In the genomic region with DNA sequence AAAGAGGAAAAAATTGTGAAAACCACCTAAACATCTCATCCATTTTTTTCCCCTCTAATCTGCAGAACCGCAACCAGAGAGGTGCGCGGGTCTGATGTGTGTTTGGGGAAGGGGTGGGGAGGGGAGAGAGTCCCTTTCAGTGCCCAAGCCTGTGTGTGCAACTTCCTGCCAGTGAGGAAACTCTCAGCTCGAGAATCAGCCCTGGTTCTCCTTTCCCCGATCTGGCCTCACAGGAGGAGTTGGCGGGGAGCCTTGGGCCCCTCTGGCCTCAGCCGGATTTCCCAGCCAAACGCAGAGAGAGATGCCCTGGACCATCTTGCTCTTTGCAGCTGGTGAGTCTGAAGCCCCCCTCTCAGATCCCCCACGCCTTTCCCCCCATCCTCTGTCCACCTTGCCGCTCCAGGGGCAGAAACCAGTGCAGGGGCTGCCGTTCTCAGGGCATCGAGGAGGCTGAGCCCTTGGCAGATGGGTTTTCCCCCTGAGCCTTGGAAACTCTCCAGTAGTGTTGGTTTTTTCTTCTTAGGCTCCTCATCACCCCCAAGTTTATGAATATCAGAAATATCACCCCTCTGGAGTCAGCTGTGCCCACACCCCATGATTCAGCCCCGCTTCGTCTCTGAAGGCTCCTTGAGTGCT, we compare ENCODE assay signal across 11 cellular contexts. TPM values are rescaled to one million over a fixed set of nuclear protein-coding genes. Genes with fewer than 3 reads are reported as not detected.
A peak's percentile ranks its signal among the peaks of the same experiment; 100 is the strongest.
DNase-seq lines count a peak whose midpoint lies in the region; ATAC-seq and TF ChIP-seq lines count a peak whose summit lies in the region.
"Had no signal": no experiment of that assay in that cellular context is flagged by ENCODE, and none has a peak within 500 bp of the region (broad histone marks: within the 10 kb centered on the region; RNA-seq: fewer than 3 reads in every experiment).

A gene with protein sequence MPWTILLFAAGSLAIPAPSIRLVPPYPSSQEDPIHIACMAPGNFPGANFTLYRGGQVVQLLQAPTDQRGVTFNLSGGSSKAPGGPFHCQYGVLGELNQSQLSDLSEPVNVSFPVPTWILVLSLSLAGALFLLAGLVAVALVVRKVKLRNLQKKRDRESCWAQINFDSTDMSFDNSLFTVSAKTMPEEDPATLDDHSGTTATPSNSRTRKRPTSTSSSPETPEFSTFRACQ (plus strand): TSS at position 208 of the 636 bp plus-strand sequence. CDS start 94 bp downstream, at position 302.

- H3K27me3 ChIP-seq in NT2/D1 (ENCODE audit: insufficient read depth, insufficient read length) (no peaks in the 10 kb centered on the region), iPS-15b (ENCODE audit: control insufficient read depth, insufficient read depth, low read length) (no peaks in the 10 kb centered on the region), thoracic aorta (replicated peaks; ENCODE audit: insufficient read depth) (no peaks in the 10 kb centered on the region)

- CTCF ChIA-PET in activated naive CD4-positive, alpha-beta T cell treated with anti-CD3 and anti-CD28 coated beads, Interleukin-2, amount 10 ng/mL, durations not matched to agents 7 days and 5 days (lab: Charles Lee), result interaction anchor here (1.0 to 2.6 kb wide), 3 partner anchors 10 to 16 kb away, joined by 3 to 11 read pairs (median 9); no protein-coding TSS in a partner anchor

- H3K9me3 Mint-ChIP-seq in activated naive CD4-positive, alpha-beta T cell treated with anti-CD3 and anti-CD28 coated beads, Interleukin-2, amount 10 ng/mL, durations not matched to agents 7 days and 5 days, result peaks cover 5% of the 10 kb centered on the region
- H3K9me3 Mint-ChIP-seq in type B pancreatic cell, result peaks cover 5% of the 10 kb centered on the region

- H3K27ac Mint-ChIP-seq in activated naive CD4-positive, alpha-beta T cell treated with anti-CD3 and anti-CD28 coated beads, Interleukin-2, amount 10 ng/mL, durations not matched to agents 7 days and 5 days, result peak within 1 kb of the TSS; percentile 37
- no peak within 1 kb of the TSS for H3K27ac Mint-ChIP-seq in type B pancreatic cell

- peaks cover 5% of the 10 kb centered on the region for H3K27me3 Mint-ChIP-seq in activated naive CD4-positive, alpha-beta T cell treated with anti-CD3 and anti-CD28 coated beads, Interleukin-2, amount 10 ng/mL, durations not matched to agents 7 days and 5 days
- H3K27me3 Mint-ChIP-seq in type B pancreatic cell, result peaks cover 4% of the 10 kb centered on the region

- H3K27ac ChIP-seq in thoracic aorta, result no peak within 1 kb of the TSS
- H3K27ac ChIP-seq: C4-2B had no signal

- H3K4me1 ChIP-seq in NT2/D1 (ENCODE audit: insufficient read depth, insufficient read length) (peaks cover 3% of the 10 kb centered on the region), iPS-15b (ENCODE audit: control insufficient read depth, insufficient read depth, low read length) (no peaks in the 10 kb centered on the region), thoracic aorta (ENCODE audit: control insufficient read depth in 1 of 2, low read depth in 2 of 2) (no peaks in the 10 kb centered on the region)

- H3K4me3 Mint-ChIP-seq in activated naive CD4-positive, alpha-beta T cell treated with anti-CD3 and anti-CD28 coated beads, Interleukin-2, amount 10 ng/mL, durations not matched to agents 7 days and 5 days, result peak within 1 kb of the TSS; percentile 60
- no peak within 1 kb of the TSS for H3K4me3 Mint-ChIP-seq in type B pancreatic cell

- H3K4me1 Mint-ChIP-seq in activated naive CD4-positive, alpha-beta T cell treated with anti-CD3 and anti-CD28 coated beads, Interleukin-2, amount 10 ng/mL, durations not matched to agents 7 days and 5 days, result peaks cover 14% of the 10 kb centered on the region
- H3K4me1 Mint-ChIP-seq in type B pancreatic cell (ENCODE audit: unreplicated experiment), result peaks cover 3% of the 10 kb centered on the region

- ATAC-seq in thoracic aorta (ENCODE audit: insufficient number of reproducible peaks, low FRiP score, low read depth) (no peak), GM19328 (IDR thresholded peaks at IDR 0.05; ENCODE audit: unreplicated experiment) (no peak)

- H3K36me3 ChIP-seq in NT2/D1 (ENCODE audit: insufficient read depth, insufficient read length, low read length), result no peaks in the 10 kb centered on the region
- H3K36me3 ChIP-seq in iPS-15b (ENCODE audit: control insufficient read depth, insufficient read depth, low read length), result no peaks in the 10 kb centered on the region
- H3K36me3 ChIP-seq in thoracic aorta, result no peaks in the 10 kb centered on the region

- TF ChIP-seq CTCF in thoracic aorta (IDR thresholded peaks at IDR 0.05), result no peak
- no peak for TF ChIP-seq CTCF in type B pancreatic cell (conservative IDR thresholded peaks at IDR 0.05)

- no peak within 1 kb of the TSS for H3K4me3 ChIP-seq in NT2/D1 (ENCODE audit: insufficient read length, low read depth)
- H3K4me3 ChIP-seq in iPS-15b (ENCODE audit: low read depth, low read length), result no peak within 1 kb of the TSS
- H3K4me3 ChIP-seq in thoracic aorta, result peak within 1 kb of the TSS; percentile 7

- peaks cover 5% of the 10 kb centered on the region for H3K36me3 Mint-ChIP-seq in activated naive CD4-positive, alpha-beta T cell treated with anti-CD3 and anti-CD28 coated beads, Interleukin-2, amount 10 ng/mL, durations not matched to agents 7 days and 5 days
- peaks cover 3% of the 10 kb centered on the region for H3K36me3 Mint-ChIP-seq in type B pancreatic cell

- H3K9ac ChIP-seq in NT2/D1 (ENCODE audit: insufficient read length, low read depth) (peak within 1 kb of the TSS; percentile 39), iPS-15b (ENCODE audit: low read depth, low read length) (peak within 1 kb of the TSS; percentile 47)

- peaks cover 9% of the 10 kb centered on the region; the same call in 1 of the 2 replicates for H3K9me3 ChIP-seq in NT2/D1 (ENCODE audit: insufficient read depth, low read length)
- no peaks in the 10 kb centered on the region for H3K9me3 ChIP-seq in iPS-15b (ENCODE audit: control insufficient read depth, insufficient read depth, low read length)
- no peaks in the 10 kb centered on the region for H3K9me3 ChIP-seq in thoracic aorta

- DNase-seq in activated naive CD4-positive, alpha-beta T cell treated with anti-CD3 and anti-CD28 coated beads, Interleukin-2, amount 10 ng/mL, durations not matched to agents 7 days and 5 days, result no peak
- no peak for DNase-seq in activated naive CD4-positive, alpha-beta T cell treated with Interleukin-2 at 50 U/mL for 16 hours
- no peak for DNase-seq in NT2/D1 (ENCODE audit: low read depth, low spot score)
- DNase-seq in thoracic aorta (ENCODE audit: low spot score), result no peak
- no peak for DNase-seq in NCI-H446 treated with DMSO at 0.1 percent for 48 hours (lab: John Stamatoyannopoulos, UW)
- no peak for DNase-seq in type B pancreatic cell (ENCODE audit: extremely low spot score, unreplicated experiment)
- DNase-seq: mesendoderm, NCI-H146 had no signal

RNA-seq across cellular contexts. Expression of the gene that starts here (rescaled TPM):
- total RNA-seq in thoracic aorta (1 to 10 TPM; 2.4 to 3.5 TPM), type B pancreatic cell (ENCODE audit: low replicate concordance) (0.45 and 1.1 TPM in 2 replicates)
